ENCODE assay signal across 9 cellular contexts in genomic region chr22:39135092-39135896, GRCh38. TPM values are rescaled to one million over a fixed set of nuclear protein-coding genes. Genes with fewer than 3 reads are reported as not detected.
DNase-seq lines count a peak whose midpoint lies in the region; ATAC-seq and TF ChIP-seq lines count a peak whose summit lies in the region.
"Had no signal": no experiment of that assay in that cellular context is flagged by ENCODE, and none has a peak within 500 bp of the region (broad histone marks: within the 10 kb centered on the region; RNA-seq: fewer than 3 reads in every experiment).

No MANE protein-coding gene starts in this region.

- intact Hi-C loops in sigmoid colon (cut with DNase I) (no loop called here), colonic mucosa (cut with DNase I) (no loop called here)

- no peak overlapping the region for H3K9ac ChIP-seq in colonic mucosa (ENCODE audit: low read depth in 2 of 2, low read length in 2 of 2)

- DNase-seq in GM06990 (ENCODE audit: extremely low read depth, insufficient read length) (no peak), LNCaP clone FGC (ENCODE audit: low read depth) (peak; percentile 56), foreskin keratinocyte (no peak), sigmoid colon (peak; percentile 89), NCI-H2107 (lab: John Stamatoyannopoulos, UW) (no peak), colonic mucosa (no peak)
- DNase-seq in activated CD8-positive, alpha-beta memory T cell treated with anti-CD3 and anti-CD28 coated beads, Interleukin-2, amount 50 U/mL, for 4 hours = peak; percentile 52

- H3K27me3 ChIP-seq in GM06990 (replicated peaks; ENCODE audit: control insufficient read depth, insufficient read depth, low read length) (no peaks in the 10 kb centered on the region), foreskin keratinocyte (no peaks in the 10 kb centered on the region), sigmoid colon (no peaks in the 10 kb centered on the region), colonic mucosa (no peaks in the 10 kb centered on the region)

- H3K36me3 ChIP-seq in GM06990 (ENCODE audit: control insufficient read depth, insufficient read depth, low read length) = peaks cover 3% of the 10 kb centered on the region
- H3K36me3 ChIP-seq in sigmoid colon = peaks cover 6 to 55% (median 16%) of the 10 kb centered on the region in 4 donors
- no peaks in the 10 kb centered on the region for H3K36me3 ChIP-seq in colonic mucosa

- TF ChIP-seq POLR2A in sigmoid colon (IDR thresholded peaks at IDR 0.05) = no peak

- no peaks in the 10 kb centered on the region for H3K4me1 ChIP-seq in foreskin keratinocyte
- peaks cover 0 to 39% (median 34%) of the 10 kb centered on the region in 4 donors for H3K4me1 ChIP-seq in sigmoid colon
- H3K4me1 ChIP-seq in colonic mucosa = peaks cover 3% of the 10 kb centered on the region

- ATAC-seq in foreskin keratinocyte (peak; percentile 65), HG03571 (IDR thresholded peaks at IDR 0.05; ENCODE audit: unreplicated experiment) (no peak)

- H3K9me3 ChIP-seq in sigmoid colon (no peaks in the 10 kb centered on the region), colonic mucosa (no peaks in the 10 kb centered on the region)

- 67 to 69% methylated on average over 15 of the region's 15 CpGs for WGBS in sigmoid colon, 2 donors

- no peak overlapping the region for H3K27ac ChIP-seq in foreskin keratinocyte
- H3K27ac ChIP-seq in sigmoid colon = peak overlapping the region in 3 of 4 donors; percentile 54 to 60 (median 59)
- H3K27ac ChIP-seq in colonic mucosa = no peak overlapping the region
- H3K27ac ChIP-seq: SK-N-MC had no signal

- H3K4me3 ChIP-seq in GM06990 (replicated peaks; ENCODE audit: low read depth, low read length) (no peak overlapping the region), LNCaP clone FGC (ENCODE audit: low read depth, low read length) (no peak overlapping the region), sigmoid colon (no peak overlapping the region), colonic mucosa (no peak overlapping the region)
- H3K4me3 ChIP-seq: SK-N-MC had no signal

- no peak for TF ChIP-seq EP300 in sigmoid colon (IDR thresholded peaks at IDR 0.05)

- TF ChIP-seq CTCF in GM06990 (IDR thresholded peaks at IDR 0.05; ENCODE audit: insufficient read depth, low read length, poor library complexity, severe bottlenecking) (peak; percentile 79), LNCaP clone FGC (IDR thresholded peaks at IDR 0.05; ENCODE audit: control insufficient read depth, extremely low read depth, insufficient read depth) (peak; percentile 63), foreskin keratinocyte (conservative IDR thresholded peaks at IDR 0.05) (peak; percentile 69), sigmoid colon (IDR thresholded peaks at IDR 0.05) (peak in 2 of 4 experiments; percentile 52 to 64), colonic mucosa (IDR thresholded peaks at IDR 0.05) (no peak)

RNA-seq across cellular contexts. Expression of gene CBX7, which starts 17.2 kb away (rescaled TPM):
- total RNA-seq in foreskin keratinocyte (1.1 and 1.2 TPM in 2 replicates), sigmoid colon (100 to 1,000 TPM; 108 to 166 (median 125) TPM), colonic mucosa (10 to 100 TPM; 15.0 to 21.1 TPM)
- polyA plus RNA-seq in foreskin keratinocyte (0.86 and 1.2 TPM in 2 replicates), sigmoid colon (10 to 100 TPM; 10.9 to 39.0 (median 36.2) TPM)

RNA-seq across cellular contexts. Expression of gene APOBEC3H, which starts 38.2 kb away (rescaled TPM):
- total RNA-seq in foreskin keratinocyte = 0.24 and 0.39 TPM in 2 replicates
- 0.16 and 0.51 TPM in 2 replicates for polyA plus RNA-seq in foreskin keratinocyte
- not detected for total RNA-seq in sigmoid colon
- polyA plus RNA-seq in sigmoid colon = 1 to 10 TPM in 1 of 3 donors, not detected in 2; 1.5 TPM
- total RNA-seq in colonic mucosa = under 1 TPM in 1 of 2 donors, not detected in 1; 0.45 TPM

RNA-seq across cellular contexts. Expression of gene APOBEC3G, which starts 58.2 kb away (rescaled TPM):
- 2.5 and 3.6 TPM in 2 replicates for total RNA-seq in foreskin keratinocyte
- polyA plus RNA-seq in foreskin keratinocyte = 2.4 and 2.9 TPM in 2 replicates
- total RNA-seq in sigmoid colon = 10 to 100 TPM; 11.0 to 17.9 (median 11.8) TPM
- 10 to 100 TPM in 1 of 3 donors, 1 to 10 TPM in 2; 3.0 to 21.4 (median 4.6) TPM for polyA plus RNA-seq in sigmoid colon
- total RNA-seq in colonic mucosa = 1 to 10 TPM; 2.1 to 3.9 TPM

Comparison
In these comparisons a context has a peak if more than half of its experiments do, and no peak if none do; other contexts are left out.
1. DNase-seq: peak in LNCaP clone FGC (single experiment), activated CD8-positive, alpha-beta memory T cell treated with anti-CD3 and anti-CD28 coated beads, Interleukin-2, amount 50 U/mL, for 4 hours (single experiment) and sigmoid colon (single experiment); none in GM06990 (single experiment), foreskin keratinocyte (0 of 2), NCI-H2107 (single experiment) and colonic mucosa (single experiment).
2. H3K27ac ChIP-seq: peak in sigmoid colon (3 of 4); none in foreskin keratinocyte (single experiment) and colonic mucosa (single experiment).
3. RNA of gene CBX7, which starts 17.2 kb away (total RNA-seq): 108 to 166 TPM in sigmoid colon; 15.0 to 21.1 TPM in colonic mucosa and 1.1 to 1.2 TPM in foreskin keratinocyte; every median in the first group is over 4 times any median in the second.